Comparison of ENCODE assay signal across 24 cellular contexts in the genomic region with DNA sequence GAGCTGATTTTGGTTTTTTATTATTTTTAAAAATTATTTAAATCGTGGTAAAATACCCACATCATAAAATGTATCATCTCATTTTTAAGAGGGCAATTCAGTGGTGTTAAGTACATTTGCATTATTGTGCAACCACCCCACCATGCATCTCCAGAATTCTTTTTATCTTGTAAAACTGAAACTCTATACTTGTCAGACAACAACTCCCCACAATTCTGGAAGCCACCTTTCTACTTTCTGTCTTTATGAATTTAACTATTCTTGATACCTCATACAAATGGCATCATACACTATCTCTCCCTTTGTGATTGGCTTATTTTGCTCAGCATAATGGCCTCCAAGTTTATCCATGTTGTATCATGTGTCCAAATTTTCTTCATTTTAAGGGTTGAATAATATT.
"Had no signal": no experiment of that assay in that cellular context is flagged by ENCODE, and none has a peak within 500 bp of the region (broad histone marks: within the 10 kb centered on the region; RNA-seq: fewer than 3 reads in every experiment).

No MANE protein-coding gene starts in this region.

- H3K27ac Mint-ChIP-seq: dendritic cell treated with granulocyte-macrophage colony-stimulating factor and Interleukin-4, amounts not matched to agents 40 ng/mL and 50 ng/mL, for 4 days; endodermal cell; naive thymus-derived CD8-positive, alpha-beta T cell; stimulated activated memory B cell treated with anti-CD40 and anti-IgM and Interleukin-4, amounts not matched to agents 10 μg/mL and 1 μg/mL and 100 μg/mL, for 72 hours; stimulated activated naive CD8-positive, alpha-beta T cell treated with anti-CD3 and anti-CD28 coated beads, Interleukin-15, Interleukin-2, amounts not matched to agents 100 ng/mL and 50 ng/mL, for 24 hours had no signal

- H3K4me3 Mint-ChIP-seq: dendritic cell treated with granulocyte-macrophage colony-stimulating factor and Interleukin-4, amounts not matched to agents 40 ng/mL and 50 ng/mL, for 4 days; endodermal cell; naive thymus-derived CD8-positive, alpha-beta T cell; neural crest cell; stimulated activated memory B cell treated with anti-CD40 and anti-IgM and Interleukin-4, amounts not matched to agents 10 μg/mL and 1 μg/mL and 100 μg/mL, for 72 hours; stimulated activated naive CD8-positive, alpha-beta T cell treated with anti-CD3 and anti-CD28 coated beads, Interleukin-15, Interleukin-2, amounts not matched to agents 100 ng/mL and 50 ng/mL, for 24 hours had no signal

- H3K27me3 ChIP-seq: gastrocnemius medialis, neutrophil, pancreas, sigmoid colon, suprapubic skin, vagina had no signal

- H3K9me3 ChIP-seq: gastrocnemius medialis, lower lobe of right lung, neutrophil, pancreas, sigmoid colon, suprapubic skin, vagina had no signal

- H3K4me1 Mint-ChIP-seq: endodermal cell, neural crest cell had no signal

- H3K36me3 ChIP-seq: gastrocnemius medialis, lower lobe of right lung, neutrophil, pancreas, sigmoid colon, suprapubic skin, vagina had no signal

- FAIRE-seq: colon, keratinocyte, pancreas had no signal

- H3K4me3 ChIP-seq: gastrocnemius medialis, lower lobe of right lung, pancreas, sigmoid colon, suprapubic skin, vagina had no signal

- ATAC-seq: esophagus mucosa; gastrocnemius medialis; left ventricle myocardium superior; lower lobe of right lung; naive thymus-derived CD8-positive, alpha-beta T cell; pancreas; stimulated activated memory B cell treated with anti-CD40 and anti-IgM and Interleukin-4, amounts not matched to agents 10 μg/mL and 1 μg/mL and 100 μg/mL, for 72 hours had no signal

- DNase-seq: effector CD8-positive, alpha-beta T cell; endodermal cell; foreskin fibroblast; gastrocnemius medialis; head of caudate nucleus; left ventricle myocardium superior; lower lobe of right lung; naive thymus-derived CD8-positive, alpha-beta T cell; pancreas; sigmoid colon; stimulated activated CD4-positive, alpha-beta T cell treated with anti-CD3 and anti-CD28 coated beads, Interleukin-2, amount 100 ng/mL, for 24 hours; stimulated activated CD4-positive, alpha-beta T cell treated with anti-CD3 and anti-CD28 coated beads, Interleukin-4, amount 100 ng/mL, for 24 hours; trophoblast cell had no signal

- H3K27me3 Mint-ChIP-seq: dendritic cell treated with granulocyte-macrophage colony-stimulating factor and Interleukin-4, amounts not matched to agents 40 ng/mL and 50 ng/mL, for 4 days; naive thymus-derived CD8-positive, alpha-beta T cell; stimulated activated naive CD8-positive, alpha-beta T cell treated with anti-CD3 and anti-CD28 coated beads, Interleukin-15, Interleukin-2, amounts not matched to agents 100 ng/mL and 50 ng/mL, for 24 hours had no signal

- H3K9me3 Mint-ChIP-seq: dendritic cell treated with granulocyte-macrophage colony-stimulating factor and Interleukin-4, amounts not matched to agents 40 ng/mL and 50 ng/mL, for 4 days had no signal

- H3K4me1 ChIP-seq: gastrocnemius medialis, lower lobe of right lung, pancreas, sigmoid colon, suprapubic skin, vagina had no signal

- H3K27ac ChIP-seq: epithelial cell of prostate, gastrocnemius medialis, lower lobe of right lung, neutrophil, pancreas, sigmoid colon, suprapubic skin, vagina had no signal
